Comparison of ENCODE assay signal across 8 cellular contexts in the genomic region with DNA sequence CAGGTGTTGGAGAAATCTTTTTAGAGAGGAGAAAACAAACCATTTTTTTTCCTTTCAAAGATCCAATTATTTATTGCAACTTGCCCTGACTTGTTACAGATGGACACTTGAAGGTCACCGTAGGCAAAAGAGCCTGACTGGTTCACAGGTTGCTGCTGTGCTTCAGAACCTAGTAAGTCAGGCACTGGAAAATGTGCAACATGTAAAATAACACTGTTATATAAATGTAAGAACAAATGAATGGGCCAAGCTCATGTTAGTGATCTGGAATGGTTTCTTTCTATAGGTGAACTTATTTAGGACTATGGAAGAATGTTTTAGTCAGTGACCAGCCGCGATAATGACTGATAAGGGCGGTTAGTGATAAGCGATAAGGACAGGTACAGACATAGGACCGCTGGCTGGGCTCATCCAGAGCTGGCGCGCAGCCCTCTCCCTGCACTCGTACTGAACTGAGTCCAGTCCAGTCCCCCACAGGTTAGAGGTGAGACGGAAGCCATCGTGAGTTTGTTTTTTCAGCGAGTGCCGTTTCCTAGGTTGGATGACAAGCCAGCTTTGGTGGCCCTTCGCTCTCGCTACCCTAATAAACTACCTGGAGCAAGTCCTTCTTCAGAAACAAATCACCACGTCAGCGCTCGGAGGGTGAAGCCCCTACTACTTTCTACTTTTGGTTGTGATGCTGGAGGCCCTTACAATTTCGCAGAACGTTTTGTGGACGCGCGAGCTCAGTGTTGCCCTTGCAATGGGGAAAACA.
A peak's percentile ranks its signal among the peaks of the same experiment; 100 is the strongest.
DNase-seq lines count a peak whose midpoint lies in the region; ATAC-seq and TF ChIP-seq lines count a peak whose summit lies in the region.

No MANE protein-coding gene starts in this region.

- H3K4me3 ChIP-seq in AG04449 (ENCODE audit: low read depth, low read length): peak overlapping the region; percentile 77
- peak overlapping the region; percentile 85 for H3K4me3 ChIP-seq in PC-3 (ENCODE audit: low read length)
- H3K4me3 ChIP-seq in brain microvascular endothelial cell (ENCODE audit: low read depth, low read length): peak overlapping the region; percentile 82
- peak overlapping the region; percentile 48 to 78 (median 63) for H3K4me3 ChIP-seq in right lobe of liver
- peak overlapping the region; percentile 61 for H3K4me3 ChIP-seq in suprapubic skin

- in situ Hi-C loops in brain microvascular endothelial cell (cut with HindIII; ENCODE audit: low pct_ligation_motif_present, low sequenced_read_pairs): no loop called here

- H3K36me3 ChIP-seq in PC-3 (ENCODE audit: low read depth, low read length) (no peaks in the 10 kb centered on the region), brain microvascular endothelial cell (replicated peaks) (no peaks in the 10 kb centered on the region), right lobe of liver (no peaks in the 10 kb centered on the region), suprapubic skin (no peaks in the 10 kb centered on the region)

- no peaks in the 10 kb centered on the region for H3K27me3 ChIP-seq in PC-3 (ENCODE audit: low read length)
- H3K27me3 ChIP-seq in brain microvascular endothelial cell (replicated peaks): peaks cover 2% of the 10 kb centered on the region
- H3K27me3 ChIP-seq in right lobe of liver: peaks cover 12 to 26% of the 10 kb centered on the region in 2 donors
- no peaks in the 10 kb centered on the region for H3K27me3 ChIP-seq in suprapubic skin

- TF ChIP-seq CTCF in AG04449 (IDR thresholded peaks at IDR 0.05; ENCODE audit: insufficient read depth, low read length, missing control alignments): no peak
- TF ChIP-seq CTCF in PC-3 (conservative IDR thresholded peaks at IDR 0.05; ENCODE audit: low read depth, low read length): no peak
- TF ChIP-seq CTCF in brain microvascular endothelial cell (IDR thresholded peaks at IDR 0.05; ENCODE audit: low read depth, low read length, missing control alignments): no peak
- TF ChIP-seq CTCF in right lobe of liver (IDR thresholded peaks at IDR 0.05): no peak
- no peak for TF ChIP-seq CTCF in suprapubic skin (IDR thresholded peaks at IDR 0.05)

- intact Hi-C loops in PC-3 (cut with micrococcal nuclease): loop anchor here (5.0 kb wide), 1 partner anchor 96 kb away; a partner anchor contains a TSS
- intact Hi-C loops in right lobe of liver (cut with DNase I): no loop called here

- ATAC-seq in GM18520 (IDR thresholded peaks at IDR 0.05; ENCODE audit: unreplicated experiment): peak; percentile 22
- ATAC-seq in HG03045 (IDR thresholded peaks at IDR 0.05; ENCODE audit: unreplicated experiment): peak; percentile 33
- ATAC-seq in PC-3: peak; percentile 46
- peak; percentile 52 to 76 (median 60) for ATAC-seq in right lobe of liver

- no peak overlapping the region for H3K27ac ChIP-seq in PC-3 (ENCODE audit: low read length)
- H3K27ac ChIP-seq in brain microvascular endothelial cell: no peak overlapping the region
- peak overlapping the region; percentile 36 to 73 (median 42) for H3K27ac ChIP-seq in right lobe of liver
- H3K27ac ChIP-seq in suprapubic skin: peak overlapping the region; percentile 28

- POLR2A ChIA-PET in AG04449 (lab: Yijun Ruan, JAX) (no interaction called here), PC-3 (lab: Charles Lee; ENCODE audit: unreplicated experiment) (interaction anchor here (0.6 kb wide), 2 partner anchors 19 to 267 kb away, joined by 3 to 4 read pairs; no protein-coding TSS in a partner anchor)

- no peaks in the 10 kb centered on the region for H3K79me2 ChIP-seq in PC-3 (ENCODE audit: low read length)

- H3K9me2 ChIP-seq in PC-3 (replicated peaks; ENCODE audit: low read length): no peaks in the 10 kb centered on the region

- H3K9ac ChIP-seq in PC-3 (ENCODE audit: low read length): peak overlapping the region; percentile 66

- DNase-seq in AG04449 (ENCODE audit: low read depth, low spot score): no peak
- peak; percentile 22 for DNase-seq in PC-3
- DNase-seq in brain microvascular endothelial cell: no peak
- DNase-seq in right lobe of liver: peak; percentile 56 to 74 (median 69)
- DNase-seq in suprapubic skin (ENCODE audit: low spot score in 2 of 2): no peak
- no peak for DNase-seq in hippocampal formation (lab: John Stamatoyannopoulos, UW)

- H3K9me3 ChIP-seq in PC-3 (ENCODE audit: low read length) (no peaks in the 10 kb centered on the region), right lobe of liver (no peaks in the 10 kb centered on the region), suprapubic skin (no peaks in the 10 kb centered on the region)

- CTCF ChIA-PET in AG04449 (lab: Yijun Ruan, JAX) (interaction anchor here (0.7 to 1.7 kb wide), 7 partner anchors 8 to 560 kb away, joined by 3 to 6 read pairs (median 4); no protein-coding TSS in a partner anchor), PC-3 (lab: Charles Lee) (interaction anchor here (0.5 kb wide), 1 partner anchor 560 kb away, joined by 3 read pairs; no protein-coding TSS in a partner anchor)

- H4K20me1 ChIP-seq in PC-3 (ENCODE audit: low read length): no peaks in the 10 kb centered on the region

- BruUV-seq in PC-3 (replicated peaks; lab: Mats Ljungman, UMichigan): no TSS peak

- H3F3A ChIP-seq in PC-3 (ENCODE audit: low read length, unreplicated experiment): no peaks in the 10 kb centered on the region

- WGBS in right lobe of liver (ENCODE audit: insufficient coverage, low coverage, low lambda C conversion rate, missing lambda C conversion rate): 7% methylated on average over 10 of the region's 23 CpGs
- WGBS in suprapubic skin: 11% methylated on average over 21 of the region's 23 CpGs

- peak overlapping the region; percentile 100 for H2AFZ ChIP-seq in PC-3 (ENCODE audit: low read length)

- H3K4me2 ChIP-seq in PC-3 (ENCODE audit: low read length): peak overlapping the region; percentile 88

- H3K4me1 ChIP-seq in PC-3 (ENCODE audit: insufficient read depth, low read length) (0 out of 2 replicates have a peak, but pooled peaks cover 14% of the 10 kb centered on the region), right lobe of liver (peaks cover 0 to 21% (median 4%) of the 10 kb centered on the region in 4 donors), suprapubic skin (peaks cover 25% of the 10 kb centered on the region)

- no peak for TF ChIP-seq EP300 in suprapubic skin (IDR thresholded peaks at IDR 0.05)

- TF ChIP-seq POLR2A in right lobe of liver (IDR thresholded peaks at IDR 0.05): no peak
- TF ChIP-seq POLR2A in suprapubic skin (IDR thresholded peaks at IDR 0.05): no peak

Comparison
In these comparisons a context has a peak if more than half of its experiments do, and no peak if none do; other contexts are left out.
1. DNase-seq: peak in PC-3 (single experiment) and right lobe of liver (3 of 3); none in AG04449 (single experiment), brain microvascular endothelial cell (single experiment), suprapubic skin (0 of 2) and hippocampal formation (0 of 2).
2. H3K27ac ChIP-seq: peak in right lobe of liver (3 of 3) and suprapubic skin (single experiment); none in PC-3 (single experiment) and brain microvascular endothelial cell (single experiment).
3. Peak in every context shown above with its lines, with median percentiles within 50 percentile points of each other: H3K4me3 ChIP-seq and ATAC-seq.